1 cellular context compared by ENCODE assay signal in the genomic region with DNA sequence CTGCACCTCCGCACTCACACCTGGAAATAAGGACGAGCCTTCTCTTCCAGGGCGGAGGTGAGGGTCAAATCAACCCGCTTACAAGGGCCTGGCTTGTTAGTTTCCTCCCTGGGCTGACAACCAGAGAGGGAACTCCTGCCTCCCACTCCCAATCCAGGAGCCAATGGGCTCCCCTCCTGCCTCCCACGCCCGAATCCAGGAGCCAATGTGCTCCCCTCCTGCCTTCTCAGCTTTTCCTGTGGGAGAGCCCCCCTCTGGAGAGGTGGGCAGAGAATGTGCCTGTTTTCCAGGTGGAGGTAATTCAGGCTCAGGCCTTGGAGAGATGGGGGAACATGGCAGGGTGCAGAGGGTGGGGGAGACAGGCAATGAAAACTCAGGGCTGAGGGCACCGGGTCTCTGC.
TF ChIP-seq lines count a peak whose summit lies in the region.

No MANE protein-coding gene starts in this region.

TF ChIP-seq in HepG2, 621 proteins besides CTCF, POLR2A, EP300 and RAD21 (continued from another document):
- TF ChIP-seq, protein P1, sequence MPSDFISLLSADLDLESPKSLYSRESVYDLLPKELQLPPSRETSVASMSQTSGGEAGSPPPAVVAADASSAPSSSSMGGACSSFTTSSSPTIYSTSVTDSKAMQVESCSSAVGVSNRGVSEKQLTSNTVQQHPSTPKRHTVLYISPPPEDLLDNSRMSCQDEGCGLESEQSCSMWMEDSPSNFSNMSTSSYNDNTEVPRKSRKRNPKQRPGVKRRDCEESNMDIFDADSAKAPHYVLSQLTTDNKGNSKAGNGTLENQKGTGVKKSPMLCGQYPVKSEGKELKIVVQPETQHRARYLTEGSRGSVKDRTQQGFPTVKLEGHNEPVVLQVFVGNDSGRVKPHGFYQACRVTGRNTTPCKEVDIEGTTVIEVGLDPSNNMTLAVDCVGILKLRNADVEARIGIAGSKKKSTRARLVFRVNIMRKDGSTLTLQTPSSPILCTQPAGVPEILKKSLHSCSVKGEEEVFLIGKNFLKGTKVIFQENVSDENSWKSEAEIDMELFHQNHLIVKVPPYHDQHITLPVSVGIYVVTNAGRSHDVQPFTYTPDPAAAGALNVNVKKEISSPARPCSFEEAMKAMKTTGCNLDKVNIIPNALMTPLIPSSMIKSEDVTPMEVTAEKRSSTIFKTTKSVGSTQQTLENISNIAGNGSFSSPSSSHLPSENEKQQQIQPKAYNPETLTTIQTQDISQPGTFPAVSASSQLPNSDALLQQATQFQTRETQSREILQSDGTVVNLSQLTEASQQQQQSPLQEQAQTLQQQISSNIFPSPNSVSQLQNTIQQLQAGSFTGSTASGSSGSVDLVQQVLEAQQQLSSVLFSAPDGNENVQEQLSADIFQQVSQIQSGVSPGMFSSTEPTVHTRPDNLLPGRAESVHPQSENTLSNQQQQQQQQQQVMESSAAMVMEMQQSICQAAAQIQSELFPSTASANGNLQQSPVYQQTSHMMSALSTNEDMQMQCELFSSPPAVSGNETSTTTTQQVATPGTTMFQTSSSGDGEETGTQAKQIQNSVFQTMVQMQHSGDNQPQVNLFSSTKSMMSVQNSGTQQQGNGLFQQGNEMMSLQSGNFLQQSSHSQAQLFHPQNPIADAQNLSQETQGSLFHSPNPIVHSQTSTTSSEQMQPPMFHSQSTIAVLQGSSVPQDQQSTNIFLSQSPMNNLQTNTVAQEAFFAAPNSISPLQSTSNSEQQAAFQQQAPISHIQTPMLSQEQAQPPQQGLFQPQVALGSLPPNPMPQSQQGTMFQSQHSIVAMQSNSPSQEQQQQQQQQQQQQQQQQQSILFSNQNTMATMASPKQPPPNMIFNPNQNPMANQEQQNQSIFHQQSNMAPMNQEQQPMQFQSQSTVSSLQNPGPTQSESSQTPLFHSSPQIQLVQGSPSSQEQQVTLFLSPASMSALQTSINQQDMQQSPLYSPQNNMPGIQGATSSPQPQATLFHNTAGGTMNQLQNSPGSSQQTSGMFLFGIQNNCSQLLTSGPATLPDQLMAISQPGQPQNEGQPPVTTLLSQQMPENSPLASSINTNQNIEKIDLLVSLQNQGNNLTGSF (CRISPR knock-in tag; IDR thresholded peaks at IDR 0.05) = no peak
